1 cellular context compared by ENCODE assay signal in the genomic region with DNA sequence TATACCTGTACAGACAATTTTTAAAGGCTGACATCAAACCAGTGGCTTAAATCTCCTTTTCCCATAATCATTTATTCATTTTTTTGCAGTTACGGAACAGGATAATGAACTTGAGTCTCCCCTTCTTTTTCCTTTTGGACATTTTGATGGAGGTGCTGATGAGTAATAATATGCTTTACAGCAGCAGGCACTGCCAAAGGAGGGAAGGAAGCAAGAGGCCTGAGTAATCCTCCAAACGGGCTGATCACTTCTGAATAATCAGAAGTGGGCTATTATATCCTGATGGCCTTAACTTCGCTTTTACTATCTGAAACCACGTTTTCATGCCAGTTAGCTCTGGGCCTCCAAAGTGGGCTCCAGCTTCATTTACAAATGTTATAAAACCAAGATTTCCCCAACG.
TF ChIP-seq lines count a peak whose summit lies in the region.

No MANE protein-coding gene starts in this region.

TF ChIP-seq in GM23338, 12 proteins besides CTCF, POLR2A, EP300 and RAD21 (continued from another document):
- TF ChIP-seq ZNF331 (CRISPR knock-in tag; IDR thresholded peaks at IDR 0.05; ENCODE audit: low read depth): no peak
- TF ChIP-seq STAT1 (IDR thresholded peaks at IDR 0.05; ENCODE audit: unreplicated experiment): no peak
- TF ChIP-seq CREB1 (CRISPR knock-in tag; IDR thresholded peaks at IDR 0.05; ENCODE audit: low read depth): no peak
- TF ChIP-seq EZH2phosphoT487 (IDR thresholded peaks at IDR 0.05; ENCODE audit: unreplicated experiment): no peak
- TF ChIP-seq POLR2AphosphoS5 (IDR thresholded peaks at IDR 0.05; ENCODE audit: low read depth): no peak
- no peak for TF ChIP-seq ETS1 (IDR thresholded peaks at IDR 0.05)
- TF ChIP-seq EZH2 (IDR thresholded peaks at IDR 0.05; ENCODE audit: low read depth, unreplicated experiment): no peak
